ENCODE assay signal across 19 cellular contexts in the genomic region with DNA sequence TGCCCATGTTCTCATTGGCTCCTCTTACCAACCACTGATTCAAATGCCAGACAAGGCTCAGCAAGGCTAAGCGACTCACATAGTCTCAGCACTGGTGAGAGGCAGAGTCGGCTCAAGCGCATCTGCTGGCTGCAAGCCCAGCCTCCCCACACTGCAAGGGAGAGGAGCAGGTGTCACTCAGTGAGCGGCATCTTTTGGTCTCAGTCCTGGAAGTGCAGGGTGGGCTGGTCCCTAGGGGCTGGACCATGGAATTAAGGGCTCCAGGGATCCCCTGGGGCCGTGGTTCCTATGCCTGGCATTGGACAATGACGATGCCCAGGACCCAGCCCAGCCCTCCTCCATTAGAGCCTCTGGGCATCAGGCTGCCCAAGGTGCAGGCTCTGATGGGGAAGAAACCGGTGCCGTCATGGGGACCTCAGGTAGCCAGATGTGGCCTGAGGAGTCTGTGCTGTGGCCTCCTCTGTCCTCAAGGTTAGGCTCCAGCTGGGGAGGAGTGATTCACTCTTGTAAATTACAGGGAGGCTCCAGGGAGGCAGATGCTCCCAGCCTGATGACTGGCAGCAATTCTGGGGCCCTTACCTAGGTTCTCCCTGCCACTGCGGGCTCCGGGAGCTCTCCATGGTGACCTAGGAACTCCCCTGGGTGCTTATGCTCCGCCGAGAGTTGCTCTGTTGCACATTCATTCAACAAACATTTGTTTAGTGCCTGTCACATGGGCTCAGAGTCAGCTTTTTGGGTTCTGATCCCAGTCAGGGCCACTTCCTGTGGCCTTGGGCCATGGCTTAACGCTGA. TPM values are rescaled to one million over a fixed set of nuclear protein-coding genes. Genes with fewer than 3 reads are reported as not detected.
A peak's percentile ranks its signal among the peaks of the same experiment; 100 is the strongest.
DNase-seq lines count a peak whose midpoint lies in the region; ATAC-seq, FAIRE-seq and TF ChIP-seq lines count a peak whose summit lies in the region.
"Had no signal": no experiment of that assay in that cellular context is flagged by ENCODE, and none has a peak within 500 bp of the region (broad histone marks: within the 10 kb centered on the region; RNA-seq: fewer than 3 reads in every experiment).

No MANE protein-coding gene starts in this region.

- no TSS peak for BruUV-seq in Panc1 (replicated peaks; lab: Mats Ljungman, UMichigan)

- H3K56ac ChIP-seq in H1 (replicated peaks; ENCODE audit: insufficient read length, low read depth, low read length) = no peak overlapping the region

- H3K27ac ChIP-seq in SK-N-SH (ENCODE audit: low read depth in 2 of 2, low read length in 1 of 2) (no peak overlapping the region; a peak in 1 of 4 replicates), Panc1 (ENCODE audit: low read length) (no peak overlapping the region), H1 (ENCODE audit: low read depth, low read length) (no peak overlapping the region), spleen (no peak overlapping the region), suprapubic skin (no peak overlapping the region)
- H3K27ac ChIP-seq: Peyer's patch had no signal

- ATAC-seq in SK-N-SH treated with all-trans-retinoic acid at 6 μM for 48 hours = no peak
- ATAC-seq in Panc1 = peak; percentile 33
- ATAC-seq: activated naive CD4-positive, alpha-beta T cell treated with anti-CD3 and anti-CD28 coated beads, Interleukin-2, amount 50 U/mL, for 72 hours; left colon; right cardiac atrium had no signal

- no peak overlapping the region for H2BK20ac ChIP-seq in H1 (ENCODE audit: low read length)

- POLR2A ChIA-PET in SK-N-SH (lab: Yijun Ruan, JAX) = no interaction called here
- POLR2A ChIA-PET in Panc1 (lab: Charles Lee) = no interaction called here
- POLR2A ChIA-PET in H1 (lab: Charles Lee; ENCODE audit: partially characterized antibody) = interaction anchor here (0.7 to 1.1 kb wide), 2 partner anchors 9 to 41 kb away, joined by 3 to 4 read pairs; no protein-coding TSS in a partner anchor

- H3K9me2 ChIP-seq in SK-N-SH = no peaks in the 10 kb centered on the region

- CTCF ChIA-PET in SK-N-SH (lab: Yijun Ruan, JAX) (interaction anchor here (1.8 to 2.4 kb wide), 2 partner anchors 14 to 43 kb away, joined by 5 to 10 read pairs; no protein-coding TSS in a partner anchor), Panc1 (lab: Charles Lee) (no interaction called here), H1 (lab: Charles Lee; ENCODE audit: partially characterized antibody) (interaction anchor here (0.6 to 1.5 kb wide), 2 partner anchors 59 to 256 kb away, joined by 5 read pairs; no protein-coding TSS in a partner anchor)

- H2AK5ac ChIP-seq in H1 (ENCODE audit: low read depth, low read length) = no peak overlapping the region

- H3K27me3 ChIP-seq in SK-N-SH (ENCODE audit: insufficient read depth) (no peaks in the 10 kb centered on the region), Panc1 (ENCODE audit: control insufficient read depth, insufficient read depth, low read length) (no peaks in the 10 kb centered on the region), H1 (replicated peaks in 1 of 4; ENCODE audit: control insufficient read depth in 3 of 4, extremely low read depth in 1 of 4, insufficient read depth in 3 of 4, low read length in 3 of 4) (no peaks in the 10 kb centered on the region), spleen (replicated peaks in 1 of 7) (no peaks in the 10 kb centered on the region), suprapubic skin (no peaks in the 10 kb centered on the region)
- H3K27me3 ChIP-seq: Peyer's patch had no signal

- H3K9me3 ChIP-seq in SK-N-SH (no peaks in the 10 kb centered on the region), Panc1 (ENCODE audit: control insufficient read depth, insufficient read depth, low read depth, low read length) (no peaks in the 10 kb centered on the region), H1 (ENCODE audit: insufficient read depth in 2 of 2, low read depth in 1 of 2, low read length in 1 of 2) (no peaks in the 10 kb centered on the region), spleen (no peaks in the 10 kb centered on the region), suprapubic skin (no peaks in the 10 kb centered on the region)
- H3K9me3 ChIP-seq: Peyer's patch had no signal

- TF ChIP-seq RAD21 in SK-N-SH (IDR thresholded peaks at IDR 0.05; ENCODE audit: low read length) = no peak
- no peak for TF ChIP-seq RAD21 in H1 (IDR thresholded peaks at IDR 0.05 in 1 of 2, conservative IDR thresholded peaks at IDR 0.05 in 1 of 2; ENCODE audit: low read depth in 2 of 2, low read length in 2 of 2)

- peaks cover 10% of the 10 kb centered on the region for H3K79me1 ChIP-seq in H1 (ENCODE audit: low read depth, low read length)

- H3K79me2 ChIP-seq in SK-N-SH (ENCODE audit: insufficient read depth) = no peaks in the 10 kb centered on the region
- H3K79me2 ChIP-seq in H1 (ENCODE audit: control insufficient read depth in 1 of 2, insufficient read depth in 2 of 2, low read length in 2 of 2) = no peaks in the 10 kb centered on the region

- H4K8ac ChIP-seq in H1 (ENCODE audit: extremely low read depth, insufficient read depth, low read length) = peak overlapping the region; percentile 84

- no peak overlapping the region for H2BK15ac ChIP-seq in H1 (ENCODE audit: low read length)

- H3K36me3 ChIP-seq in SK-N-SH (replicated peaks in 1 of 2; ENCODE audit: control insufficient read depth in 1 of 2, insufficient read depth in 2 of 2, low read length in 1 of 2) = peaks cover 12 to 44% of the 10 kb centered on the region in 2 experiments
- no peaks in the 10 kb centered on the region; the same call in 1 of the 2 replicates for H3K36me3 ChIP-seq in Panc1 (ENCODE audit: control insufficient read depth, insufficient read depth, low read length)
- H3K36me3 ChIP-seq in H1 (ENCODE audit: control insufficient read depth in 2 of 4, insufficient read depth in 4 of 4, low read length in 3 of 4) = peaks cover 25 to 70% (median 61%) of the 10 kb centered on the region in 4 experiments; a peak in 7 of 8 replicates
- peaks cover 0 to 64% (median 0%) of the 10 kb centered on the region in 6 donors for H3K36me3 ChIP-seq in spleen
- peaks cover 11% of the 10 kb centered on the region for H3K36me3 ChIP-seq in suprapubic skin

- H3K9ac ChIP-seq in SK-N-SH (no peak overlapping the region), H1 (replicated peaks in 1 of 4; ENCODE audit: extremely low read depth in 1 of 4, low read depth in 3 of 4, low read length in 3 of 4) (no peak overlapping the region)

- H2AFZ ChIP-seq in SK-N-SH (ENCODE audit: low read depth) (no peak overlapping the region), H1 (ENCODE audit: low read length) (no peak overlapping the region)

- in situ Hi-C loops in Panc1 (cut with HindIII; ENCODE audit: low pct_unique_long_range_greater_than_20kb, low sequenced_read_pairs) = no loop called here

- TF ChIP-seq CTCF in SK-N-SH (IDR thresholded peaks at IDR 0.05) = no peak
- no peak for TF ChIP-seq CTCF in Panc1 (IDR thresholded peaks at IDR 0.05)
- no peak for TF ChIP-seq CTCF in H1 (IDR thresholded peaks at IDR 0.05; ENCODE audit: control extremely low read depth in 1 of 3, insufficient read depth in 1 of 3, low read depth in 1 of 3, low read length in 3 of 3)
- TF ChIP-seq CTCF in spleen (IDR thresholded peaks at IDR 0.05 in 8 of 11, conservative IDR thresholded peaks at IDR 0.05 in 3 of 11) = no peak
- TF ChIP-seq CTCF in suprapubic skin (IDR thresholded peaks at IDR 0.05) = no peak

- H3K4me3 ChIP-seq in SK-N-SH (ENCODE audit: low read depth in 2 of 2, low read length in 1 of 2) = no peak overlapping the region
- H3K4me3 ChIP-seq in Panc1 (ENCODE audit: low read depth in 2 of 2, low read length in 2 of 2) = no peak overlapping the region
- no peak overlapping the region for H3K4me3 ChIP-seq in H1 (ENCODE audit: extremely low read depth in 1 of 4, insufficient read depth in 2 of 4, low read depth in 3 of 4, low read length in 4 of 4)
- H3K4me3 ChIP-seq in spleen = no peak overlapping the region
- no peak overlapping the region for H3K4me3 ChIP-seq in suprapubic skin
- H3K4me3 ChIP-seq: Peyer's patch had no signal

- intact Hi-C loops in Panc1 (cut with micrococcal nuclease; ENCODE audit: unreplicated experiment) = no loop called here
- intact Hi-C loops in spleen (cut with DNase I; ENCODE audit: low total_unique reads) = no loop called here

- TF ChIP-seq EP300 in SK-N-SH (IDR thresholded peaks at IDR 0.05; ENCODE audit: borderline replicate concordance in 1 of 2, low read depth in 1 of 2, low read length in 1 of 2) (no peak), H1 (IDR thresholded peaks at IDR 0.05; ENCODE audit: borderline replicate concordance in 1 of 2, low read depth in 2 of 2, low read length in 2 of 2) (no peak), suprapubic skin (IDR thresholded peaks at IDR 0.05) (no peak)

- TF ChIP-seq POLR2A in H1 (IDR thresholded peaks at IDR 0.05; ENCODE audit: control extremely low read depth in 1 of 2, low read depth in 2 of 2, low read length in 2 of 2) (no peak), spleen (IDR thresholded peaks at IDR 0.05) (no peak), suprapubic skin (IDR thresholded peaks at IDR 0.05) (no peak)

- H3K23me2 ChIP-seq in H1 (ENCODE audit: low read depth, low read length) = no peaks in the 10 kb centered on the region

- H3K4me1 ChIP-seq in SK-N-SH (ENCODE audit: control insufficient read depth in 1 of 2, insufficient read depth in 2 of 2, low read depth in 1 of 2, low read length in 1 of 2) (peaks cover 3 to 7% of the 10 kb centered on the region in 2 experiments; a peak in 2 of 4 replicates), Panc1 (ENCODE audit: control insufficient read depth, insufficient read depth, low read length) (peaks cover 4% of the 10 kb centered on the region; the same call in 1 of the 2 replicates), H1 (replicated peaks in 1 of 4; ENCODE audit: control insufficient read depth in 3 of 4, insufficient read depth in 4 of 4, low read length in 3 of 4) (no peaks in the 10 kb centered on the region), spleen (peaks cover 0 to 8% (median 0%) of the 10 kb centered on the region in 6 donors), suprapubic skin (peaks cover under 1% of the 10 kb centered on the region)
- H3K4me1 ChIP-seq: Peyer's patch had no signal

- H4K20me1 ChIP-seq in SK-N-SH (ENCODE audit: insufficient read depth) (no peaks in the 10 kb centered on the region), H1 (replicated peaks in 1 of 2; ENCODE audit: control insufficient read depth in 1 of 2, insufficient read depth in 2 of 2, low read length in 2 of 2) (peaks cover 12 to 35% of the 10 kb centered on the region in 2 experiments)

- no peak overlapping the region for H4K5ac ChIP-seq in H1 (ENCODE audit: insufficient read length, low read depth, low read length)

- 88% methylated on average over 9 of the region's 13 CpGs for WGBS in SK-N-SH (ENCODE audit: low lambda C conversion rate)
- WGBS in H1 (ENCODE audit: extremely low coverage in 1 of 2, insufficient coverage in 1 of 2, insufficient read length in 1 of 2, insufficient replicate concordance in 2 of 2, low coverage in 1 of 2, low lambda C conversion rate in 2 of 2, missing lambda C conversion rate in 1 of 2), 2 experiments = 89% methylated on average over 13 of the region's 13 CpGs; no CpG with 5 or more reads in 1 of the 2 experiments
- WGBS in spleen, 5 donors = 89 to 98% (median 93%) methylated on average over 7 to 13 of the region's 13 CpGs
- 96% methylated on average over 5 of the region's 13 CpGs for WGBS in suprapubic skin

- no peaks in the 10 kb centered on the region for H3F3A ChIP-seq in SK-N-SH (replicated peaks; ENCODE audit: insufficient read depth)

- H2BK5ac ChIP-seq in H1 (ENCODE audit: low read depth, low read length) = no peak overlapping the region

- H3K14ac ChIP-seq in H1 (ENCODE audit: insufficient read length) = no peak overlapping the region

- H2BK120ac ChIP-seq in H1 (replicated peaks; ENCODE audit: low read depth, low read length) = no peak overlapping the region

- no peak overlapping the region for H3K23ac ChIP-seq in H1 (ENCODE audit: insufficient read length)

- H2BK12ac ChIP-seq in H1 (ENCODE audit: low read depth, low read length) = no peak overlapping the region

- no peak for FAIRE-seq in H1 (lab: Jason Lieb, UNC)

- no peak overlapping the region for H4K91ac ChIP-seq in H1 (replicated peaks; ENCODE audit: insufficient read length, low read length)

- DNase-seq in SK-N-SH (no peak), Panc1 (ENCODE audit: low read depth, low spot score) (no peak), H1 (ENCODE audit: low read depth in 1 of 2, low spot score in 2 of 2) (no peak), spleen (peak; percentile 45), suprapubic skin (ENCODE audit: low spot score in 2 of 2) (no peak), NOMO-1 treated with dmso at 0.1 percent for 144 hours (lab: John Stamatoyannopoulos, UW; ENCODE audit: unreplicated experiment) (no peak), ecto neural progenitor cell (ENCODE audit: low spot score) (no peak)
- DNase-seq: activated CD4-positive, alpha-beta T cell treated with anti-CD3 and anti-CD28 coated beads, Interleukin-2, amount 10 ng/mL, durations not matched to agents 24 days and 14 days; activated T-cell treated with anti-CD3 and anti-CD28 coated beads for 4 hours; foreskin melanocyte; GOT3; left colon; MV-4-11; Peyer's patch; stimulated activated naive CD4-positive, alpha-beta T cell treated with Interleukin-2 at 50 U/mL for 16 hours; trophoblast cell had no signal

- H3K4me2 ChIP-seq in SK-N-SH = no peak overlapping the region
- H3K4me2 ChIP-seq in H1 (ENCODE audit: insufficient read depth in 1 of 2, low read depth in 2 of 2, low read length in 2 of 2) = no peak overlapping the region

- H3K18ac ChIP-seq in H1 (ENCODE audit: extremely low read depth, low read length) = no peak overlapping the region

- no peak overlapping the region for H3K4ac ChIP-seq in H1 (replicated peaks; ENCODE audit: insufficient read length, low read depth, low read length)

RNA-seq across cellular contexts. Expression of gene FADS2, which starts 28.0 kb away (rescaled TPM):
- polyA plus RNA-seq in SK-N-SH (2012; rRNA removed) (67.8 and 77.1 TPM in 2 replicates), H1 (2011; rRNA removed) (635 and 701 TPM in 2 replicates), spleen (10 to 100 TPM in 2 of 3 donors, 1 to 10 TPM in 1; 5.5 to 16.8 (median 14.6) TPM)
- polyA plus RNA-seq in SK-N-SH (2012; cell fraction: cytosol; rRNA removed) = 35.0 and 46.7 TPM in 2 replicates
- polyA plus RNA-seq in SK-N-SH (2012; cell fraction: nucleus; rRNA removed) = 81.1 and 91.8 TPM in 2 replicates
- total RNA-seq in Panc1 (2021; ENCODE audit: unreplicated experiment) (679 TPM), spleen (10 to 100 TPM in 5 of 7 donors, 1 to 10 TPM in 2; 2.8 to 20.6 (median 11.1) TPM), suprapubic skin (100 to 1,000 TPM; 130 to 455 (median 327) TPM)
- polyA plus RNA-seq in Panc1 (2012; ENCODE audit: insufficient read length) = 887 TPM
- total RNA-seq in H1 (2021; fragmentation: NEBNext Ultra II Directional; extraction: Animal tissue kit (Norgen Biotek cat#: 25700)) = 499 and 526 TPM in 2 replicates
- 497 TPM for polyA plus RNA-seq in H1 (2011; cell fraction: cytosol; rRNA removed)
- polyA plus RNA-seq in H1 (2011; cell fraction: nucleus; rRNA removed) = 671 TPM
- 387 to 431 TPM (median 414 TPM) in 4 replicates for polyA plus RNA-seq in H1 (2012, experiment 1 of 2)
- polyA plus RNA-seq in H1 (2012, experiment 2 of 2) = 532 TPM
- 1,100 TPM for polyA plus RNA-seq in H1 (2013, experiment 1 of 2)
- 1,238 TPM for polyA plus RNA-seq in H1 (2013, experiment 2 of 2)
- polyA minus RNA-seq in H1 (2011; rRNA and poly(A)+ RNA removed) = 977 and 989 TPM in 2 replicates
- 321 TPM for polyA minus RNA-seq in H1 (2011; cell fraction: cytosol; rRNA and poly(A)+ RNA removed)
- polyA minus RNA-seq in H1 (2011; cell fraction: nucleus; rRNA and poly(A)+ RNA removed) = 205 TPM

RNA-seq across cellular contexts. Expression of gene FADS3, which starts 35.2 kb away (rescaled TPM):
- polyA plus RNA-seq in SK-N-SH (2012; rRNA removed) (93.3 and 116 TPM in 2 replicates), H1 (2011; rRNA removed) (76.3 and 113 TPM in 2 replicates), spleen (10 to 100 TPM; 39.3 to 63.6 (median 52.7) TPM)
- polyA plus RNA-seq in SK-N-SH (2012; cell fraction: cytosol; rRNA removed) = 20.9 and 32.5 TPM in 2 replicates
- polyA plus RNA-seq in SK-N-SH (2012; cell fraction: nucleus; rRNA removed) = 761 and 764 TPM in 2 replicates
- total RNA-seq in Panc1 (2021; ENCODE audit: unreplicated experiment) (22.6 TPM), spleen (10 to 100 TPM; 26.3 to 40.8 (median 32.0) TPM), suprapubic skin (10 to 100 TPM; 12.7 to 24.7 (median 17.9) TPM)
- polyA plus RNA-seq in Panc1 (2012; ENCODE audit: insufficient read length) = 31.6 TPM
- total RNA-seq in H1 (2021; fragmentation: NEBNext Ultra II Directional; extraction: Animal tissue kit (Norgen Biotek cat#: 25700)) = 40.2 and 43.8 TPM in 2 replicates
- 75.7 TPM for polyA plus RNA-seq in H1 (2011; cell fraction: cytosol; rRNA removed)
- polyA plus RNA-seq in H1 (2011; cell fraction: nucleus; rRNA removed) = 349 TPM
- polyA plus RNA-seq in H1 (2012, experiment 1 of 2) = 35.5 to 56.1 TPM (median 47.0 TPM) in 4 replicates
- 45.1 TPM for polyA plus RNA-seq in H1 (2012, experiment 2 of 2)
- polyA plus RNA-seq in H1 (2013, experiment 1 of 2) = 69.5 TPM
- polyA plus RNA-seq in H1 (2013, experiment 2 of 2) = 71.8 TPM
- polyA minus RNA-seq in H1 (2011; rRNA and poly(A)+ RNA removed) = 31.1 and 40.9 TPM in 2 replicates
- polyA minus RNA-seq in H1 (2011; cell fraction: cytosol; rRNA and poly(A)+ RNA removed) = 34.5 TPM
- polyA minus RNA-seq in H1 (2011; cell fraction: nucleus; rRNA and poly(A)+ RNA removed) = 39.8 TPM

RNA-seq across cellular contexts. Expression of gene FADS1, which starts 39.3 kb away (rescaled TPM):
- polyA plus RNA-seq in SK-N-SH (2012; rRNA removed) = 20.6 and 26.4 TPM in 2 replicates
- polyA plus RNA-seq in SK-N-SH (2012; cell fraction: cytosol; rRNA removed) = 13.8 and 18.5 TPM in 2 replicates
- 17.8 and 27.8 TPM in 2 replicates for polyA plus RNA-seq in SK-N-SH (2012; cell fraction: nucleus; rRNA removed)
- total RNA-seq in Panc1 (2021; ENCODE audit: unreplicated experiment) = 186 TPM
- 219 TPM for polyA plus RNA-seq in Panc1 (2012; ENCODE audit: insufficient read length)
- 115 and 116 TPM in 2 replicates for total RNA-seq in H1 (2021; fragmentation: NEBNext Ultra II Directional; extraction: Animal tissue kit (Norgen Biotek cat#: 25700))
- 141 and 160 TPM in 2 replicates for polyA plus RNA-seq in H1 (2011; rRNA removed)
- 127 TPM for polyA plus RNA-seq in H1 (2011; cell fraction: cytosol; rRNA removed)
- 141 TPM for polyA plus RNA-seq in H1 (2011; cell fraction: nucleus; rRNA removed)
- 83.3 to 97.8 TPM (median 90.8 TPM) in 4 replicates for polyA plus RNA-seq in H1 (2012, experiment 1 of 2)
- 40.1 TPM for polyA plus RNA-seq in H1 (2012, experiment 2 of 2)
- polyA plus RNA-seq in H1 (2013, experiment 1 of 2) = 153 TPM
- polyA plus RNA-seq in H1 (2013, experiment 2 of 2) = 174 TPM
- 251 and 278 TPM in 2 replicates for polyA minus RNA-seq in H1 (2011; rRNA and poly(A)+ RNA removed)
- polyA minus RNA-seq in H1 (2011; cell fraction: cytosol; rRNA and poly(A)+ RNA removed) = 150 TPM
- polyA minus RNA-seq in H1 (2011; cell fraction: nucleus; rRNA and poly(A)+ RNA removed) = 146 TPM
- 10 to 100 TPM in 6 of 7 donors, 1 to 10 TPM in 1; 8.6 to 25.6 (median 12.9) TPM for total RNA-seq in spleen
- 1 to 10 TPM; 2.2 to 6.7 (median 3.3) TPM for polyA plus RNA-seq in spleen
- total RNA-seq in suprapubic skin = 10 to 100 TPM; 16.4 to 69.6 (median 46.6) TPM

Comparison
In these comparisons a context has a peak if more than half of its experiments do, and no peak if none do; other contexts are left out.
1. RNA of gene FADS2, which starts 28.0 kb away (total RNA-seq): 679 TPM in Panc1 (single experiment), 499 to 526 TPM in H1 and 130 to 455 TPM in suprapubic skin; 2.8 to 20.6 TPM in spleen; every median in the first group is over 4 times any median in the second.
2. Of the 17 proteins assayed by ChIP-seq in both H1 and SK-N-SH: peak only in H1: POLR2AphosphoS5; only in SK-N-SH: none; in both: none; in neither: 16.